Comparison of ENCODE assay signal across 8 cellular contexts in the genomic region with DNA sequence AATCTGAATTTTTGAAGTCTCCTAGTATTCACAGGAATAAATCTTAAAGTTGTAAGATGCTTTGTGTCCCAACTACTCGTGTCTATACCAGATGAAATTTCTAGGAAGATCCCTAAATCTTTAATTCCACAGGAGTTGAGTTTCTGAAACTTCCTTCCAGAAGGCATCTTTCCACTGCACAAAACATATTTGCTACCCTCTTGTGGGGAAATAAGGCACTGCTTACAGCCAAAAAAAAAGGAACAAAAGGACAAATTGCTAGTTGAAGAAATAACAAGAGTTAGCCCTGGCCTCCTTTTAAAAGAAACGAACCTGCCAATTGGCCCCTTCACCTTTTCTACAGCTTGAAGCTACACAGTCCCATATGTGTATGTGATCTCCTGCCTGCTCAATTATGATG. TPM values are rescaled to one million over a fixed set of nuclear protein-coding genes. Genes with fewer than 3 reads are reported as not detected.
DNase-seq lines count a peak whose midpoint lies in the region; ATAC-seq, FAIRE-seq and TF ChIP-seq lines count a peak whose summit lies in the region.

No MANE protein-coding gene starts in this region.

- no peak overlapping the region for H2AFZ ChIP-seq in HepG2 (ENCODE audit: low read length)

- H3K36me3 ChIP-seq in BJ (ENCODE audit: control insufficient read depth, insufficient read depth, low read length), result no peaks in the 10 kb centered on the region
- H3K36me3 ChIP-seq in HepG2 (replicated peaks in 1 of 2; ENCODE audit: control insufficient read depth in 1 of 2, insufficient read depth in 2 of 2, low read length in 2 of 2), result no peaks in the 10 kb centered on the region

- in situ Hi-C loops in HepG2 (cut with HindIII; ENCODE audit: extremely low pct_ligation_motif_present, low pct_unique_long_range_greater_than_20kb), result loop anchor here (25.0 kb wide), 3 partner anchors 1516 to 1891 kb away; partner anchors contain the start of gene KBTBD8

- CTCF ChIA-PET in BJ (lab: Yijun Ruan, JAX), result interaction anchor here (0.6 to 4.6 kb wide), 11 partner anchors 11 to 1925 kb away, joined by 3 to 48 read pairs (median 6); no protein-coding TSS in a partner anchor
- CTCF ChIA-PET in HepG2 (lab: Yijun Ruan, JAX; ENCODE audit: low intra/inter-chr PET ratio, low total read pairs), result interaction anchor here (1.3 kb wide), 1 partner anchor 94 kb away, joined by 3 read pairs; no protein-coding TSS in a partner anchor

- H3K27me3 ChIP-seq in BJ (ENCODE audit: control insufficient read depth, insufficient read depth, low read length), result peaks cover 4% of the 10 kb centered on the region
- H3K27me3 ChIP-seq in HepG2 (ENCODE audit: control insufficient read depth in 1 of 2, insufficient read depth in 2 of 2, low read length in 2 of 2), result peaks cover 0 to 11% of the 10 kb centered on the region in 2 experiments; a peak in 1 of 5 replicates

- TF ChIP-seq EP300 in HepG2 (IDR thresholded peaks at IDR 0.05; ENCODE audit: low read depth in 2 of 2, low read length in 2 of 2), result no peak
- TF ChIP-seq EP300 in HepG2 (CRISPR knock-in tag; IDR thresholded peaks at IDR 0.05; ENCODE audit: borderline replicate concordance), result no peak

- FAIRE-seq in HepG2 (lab: Jason Lieb, UNC), result peak; percentile 61

- no peaks in the 10 kb centered on the region for H3K9me3 Mint-ChIP-seq in HFFc6
- no peaks in the 10 kb centered on the region for H3K9me3 Mint-ChIP-seq in activated T-helper 1 cell treated with anti-CD3 and anti-CD28 coated beads, Interleukin-12 subunit alpha, Interleukin-12 subunit beta, Interleukin-2, Interleukin-4 antibody, amounts not matched to agents 30 ng/mL and 10 ng/mL and 1 ng/mL, durations not matched to agents 14 hours and 24 hours and 36 hours

- no peak overlapping the region for H3K4me2 ChIP-seq in HepG2 (ENCODE audit: low read depth, low read length)

- intact Hi-C loops in HepG2 (cut with micrococcal nuclease; ENCODE audit: unreplicated experiment), result loop anchor here (5.0 kb wide), 2 partner anchors 1766 to 1906 kb away; no protein-coding TSS in a partner anchor
- intact Hi-C loops in activated T-helper 1 cell treated with anti-CD3 and anti-CD28 coated beads, Interleukin-12 subunit alpha, Interleukin-12 subunit beta, Interleukin-2, Interleukin-4 antibody, amounts not matched to agents 30 ng/mL and 10 ng/mL and 1 ng/mL, durations not matched to agents 14 hours and 24 hours and 36 hours (cut with micrococcal nuclease), result no loop called here

- TF ChIP-seq CTCF in BJ (IDR thresholded peaks at IDR 0.05; ENCODE audit: insufficient read depth, low read depth, low read length) (peak; percentile 73), HFFc6 (IDR thresholded peaks at IDR 0.05) (peak; percentile 81), WI38 (IDR thresholded peaks at IDR 0.05; ENCODE audit: low read depth, low read length) (peak; percentile 46), HepG2 (CRISPR knock-in tag; IDR thresholded peaks at IDR 0.05) (peak; percentile 40; the same call in 1 of the 2 replicates)

- no peaks in the 10 kb centered on the region for H4K20me1 ChIP-seq in HepG2 (ENCODE audit: insufficient read depth, low read length)

- 0% methylated on average over 2 of the region's 2 CpGs for WGBS in HepG2 (ENCODE audit: low lambda C conversion rate)

- ATAC-seq in HepG2 (0 out of 3 replicates have a peak, but pooled peaks have one; percentile 27), GM21737 (IDR thresholded peaks at IDR 0.05; ENCODE audit: unreplicated experiment) (no peak)

- no TSS peak for BruUV-seq in HepG2 (replicated peaks; lab: Mats Ljungman, UMichigan)

- H3K4me3 Mint-ChIP-seq in HFFc6, result no peak overlapping the region
- no peak overlapping the region for H3K4me3 Mint-ChIP-seq in activated T-helper 1 cell treated with anti-CD3 and anti-CD28 coated beads, Interleukin-12 subunit alpha, Interleukin-12 subunit beta, Interleukin-2, Interleukin-4 antibody, amounts not matched to agents 30 ng/mL and 10 ng/mL and 1 ng/mL, durations not matched to agents 14 hours and 24 hours and 36 hours

- H3K4me1 Mint-ChIP-seq in HFFc6 (ENCODE audit: low read depth), result no peaks in the 10 kb centered on the region
- H3K4me1 Mint-ChIP-seq in activated T-helper 1 cell treated with anti-CD3 and anti-CD28 coated beads, Interleukin-12 subunit alpha, Interleukin-12 subunit beta, Interleukin-2, Interleukin-4 antibody, amounts not matched to agents 30 ng/mL and 10 ng/mL and 1 ng/mL, durations not matched to agents 14 hours and 24 hours and 36 hours (ENCODE audit: low read depth), result no peaks in the 10 kb centered on the region

- peaks cover 4% of the 10 kb centered on the region for H3K27me3 Mint-ChIP-seq in HFFc6 (ENCODE audit: insufficient read depth)
- H3K27me3 Mint-ChIP-seq in activated T-helper 1 cell treated with anti-CD3 and anti-CD28 coated beads, Interleukin-12 subunit alpha, Interleukin-12 subunit beta, Interleukin-2, Interleukin-4 antibody, amounts not matched to agents 30 ng/mL and 10 ng/mL and 1 ng/mL, durations not matched to agents 14 hours and 24 hours and 36 hours (ENCODE audit: insufficient read depth), result peaks cover 11% of the 10 kb centered on the region

- TF ChIP-seq POLR2A in HepG2 (IDR thresholded peaks at IDR 0.05; ENCODE audit: insufficient read depth in 1 of 2, low read depth in 2 of 2, low read length in 2 of 2), result no peak

- no peak for TF ChIP-seq RAD21 in HepG2 (CRISPR knock-in tag; IDR thresholded peaks at IDR 0.05)

- DNase-seq in BJ (ENCODE audit: low read depth) (no peak), HFFc6 (peak; percentile 11), HepG2 (ENCODE audit: low spot score) (peak; percentile 16), COR-L47 (lab: John Stamatoyannopoulos, UW) (no peak), T1000 (lab: John Stamatoyannopoulos, UW) (no peak)
- DNase-seq in activated T-helper 1 cell treated with anti-CD3 and anti-CD28 coated beads, Interleukin-12 subunit alpha, Interleukin-12 subunit beta, Interleukin-2, Interleukin-4 antibody, amounts not matched to agents 30 ng/mL and 10 ng/mL and 1 ng/mL, durations not matched to agents 14 hours and 24 hours and 36 hours (ENCODE audit: low spot score), result no peak

- POLR2A ChIA-PET in BJ (lab: Charles Lee), result no interaction called here
- POLR2A ChIA-PET in HepG2 (lab: Yijun Ruan, JAX), result no interaction called here

- H3K27ac Mint-ChIP-seq in HFFc6, result no peak overlapping the region
- no peak overlapping the region for H3K27ac Mint-ChIP-seq in activated T-helper 1 cell treated with anti-CD3 and anti-CD28 coated beads, Interleukin-12 subunit alpha, Interleukin-12 subunit beta, Interleukin-2, Interleukin-4 antibody, amounts not matched to agents 30 ng/mL and 10 ng/mL and 1 ng/mL, durations not matched to agents 14 hours and 24 hours and 36 hours

- H3K4me1 ChIP-seq in HepG2 (ENCODE audit: insufficient read depth, low read length), result no peaks in the 10 kb centered on the region

- no peaks in the 10 kb centered on the region for H3K79me2 ChIP-seq in HepG2 (ENCODE audit: insufficient read depth, low read length)

- no peak overlapping the region for H3K27ac ChIP-seq in HepG2 (ENCODE audit: extremely low read length, insufficient read depth, low read length)

- no peaks in the 10 kb centered on the region for H3K36me3 Mint-ChIP-seq in HFFc6 (ENCODE audit: low read depth)
- no peaks in the 10 kb centered on the region for H3K36me3 Mint-ChIP-seq in activated T-helper 1 cell treated with anti-CD3 and anti-CD28 coated beads, Interleukin-12 subunit alpha, Interleukin-12 subunit beta, Interleukin-2, Interleukin-4 antibody, amounts not matched to agents 30 ng/mL and 10 ng/mL and 1 ng/mL, durations not matched to agents 14 hours and 24 hours and 36 hours (ENCODE audit: low read depth)

- H3K9ac ChIP-seq in HepG2 (ENCODE audit: insufficient read depth, low read depth, low read length), result no peak overlapping the region

- H3K9me3 ChIP-seq in HepG2 (ENCODE audit: low read length), result no peaks in the 10 kb centered on the region

- H3K4me3 ChIP-seq in BJ (ENCODE audit: low read depth, low read length) (no peak overlapping the region), WI38 (ENCODE audit: low read depth, low read length) (no peak overlapping the region), HepG2 (replicated peaks in 1 of 3; ENCODE audit: insufficient read depth in 1 of 3, low read depth in 2 of 3, low read length in 3 of 3) (no peak overlapping the region)

RNA-seq across cellular contexts. Expression of gene TAFA4, which starts 54.0 kb away (rescaled TPM):
- polyA plus RNA-seq in BJ (2011; rRNA removed), result not detected in 2 replicates
- polyA minus RNA-seq in BJ (2011; rRNA and poly(A)+ RNA removed), result not detected in 2 replicates
- not detected for total RNA-seq in HFFc6 (2021; fragmentation: NEBNext Ultra II Directional; extraction: Animal tissue kit (Norgen Biotek cat#: 25700))
- total RNA-seq in HepG2 (2016; rRNA removed; fragmentation: Illumina TruSeq; extraction: Trizol), result 1.3 and 2.0 TPM in 2 replicates
- 0.62 and 0.81 TPM in 2 replicates for total RNA-seq in HepG2 (2016; cell fraction: cytosol; rRNA removed; fragmentation: Illumina TruSeq; extraction: Trizol; ENCODE audit: low read depth)
- 1.2 and 1.6 TPM in 2 replicates for total RNA-seq in HepG2 (2016; cell fraction: insoluble cytoplasmic fraction; rRNA removed; fragmentation: Illumina TruSeq; extraction: Trizol)
- 1.5 TPM in 2 replicates for total RNA-seq in HepG2 (2016; cell fraction: membrane; rRNA removed; fragmentation: Illumina TruSeq; extraction: Trizol)
- total RNA-seq in HepG2 (2016; cell fraction: nucleus; rRNA removed; fragmentation: Illumina TruSeq; extraction: Trizol), result 0.75 and 2.1 TPM in 2 replicates
- polyA plus RNA-seq in HepG2 (2011; rRNA removed), result 0.59 and 0.81 TPM in 2 replicates
- polyA plus RNA-seq in HepG2 (2011; cell fraction: cytosol; rRNA removed), result 0.81 and 0.94 TPM in 2 replicates
- 0.11 and 0.29 TPM in 2 replicates for polyA plus RNA-seq in HepG2 (2011; cell fraction: nucleus; rRNA removed)
- polyA plus RNA-seq in HepG2 (2012), result 0.48 and 0.64 TPM in 2 replicates
- 0.52 and 1.4 TPM in 2 replicates for polyA plus RNA-seq in HepG2 (2016; cell fraction: cytosol; fragmentation: Illumina TruSeq; extraction: Trizol; ENCODE audit: low read depth)
- polyA plus RNA-seq in HepG2 (2016; cell fraction: insoluble cytoplasmic fraction; fragmentation: Illumina TruSeq; extraction: Trizol; ENCODE audit: low read depth), result 1.1 and 1.2 TPM in 2 replicates
- 1.3 TPM in 2 replicates for polyA plus RNA-seq in HepG2 (2016; cell fraction: membrane; fragmentation: Illumina TruSeq; extraction: Trizol; ENCODE audit: low read depth)
- polyA plus RNA-seq in HepG2 (2016; cell fraction: nucleus; fragmentation: Illumina TruSeq; extraction: Trizol; ENCODE audit: insufficient read depth, low read depth), result 0.79 and 1.1 TPM in 2 replicates
- polyA minus RNA-seq in HepG2 (2011; rRNA and poly(A)+ RNA removed; ENCODE audit: low replicate concordance), result 1.6 TPM in 1 of 2 replicates, not detected in the other
- polyA minus RNA-seq in HepG2 (2011; cell fraction: cytosol; rRNA and poly(A)+ RNA removed), result 0.35 and 0.79 TPM in 2 replicates
- 1.0 and 1.7 TPM in 2 replicates for polyA minus RNA-seq in HepG2 (2011; cell fraction: nucleus; rRNA and poly(A)+ RNA removed)
- total RNA-seq in activated T-helper 1 cell treated with anti-CD3 and anti-CD28 coated beads, Interleukin-12 subunit alpha, Interleukin-12 subunit beta, Interleukin-2, Interleukin-4 antibody, amounts not matched to agents 30 ng/mL and 10 ng/mL and 1 ng/mL, durations not matched to agents 14 hours and 24 hours and 36 hours, result not detected in 2 replicates

Comparison
In these comparisons a context has a peak if more than half of its experiments do, and no peak if none do; other contexts are left out.
1. DNase-seq: peak in HFFc6 (single experiment) and HepG2 (single experiment); none in BJ (single experiment), activated T-helper 1 cell treated with anti-CD3 and anti-CD28 coated beads, Interleukin-12 subunit alpha, Interleukin-12 subunit beta, Interleukin-2, Interleukin-4 antibody, amounts not matched to agents 30 ng/mL and 10 ng/mL and 1 ng/mL, durations not matched to agents 14 hours and 24 hours and 36 hours (single experiment), COR-L47 (single experiment) and T1000 (single experiment).
2. Peak in every context shown above with its lines, with median percentiles within 50 percentile points of each other: CTCF ChIP-seq.